ENCODE assay signal across 1 cellular context in the genomic region with DNA sequence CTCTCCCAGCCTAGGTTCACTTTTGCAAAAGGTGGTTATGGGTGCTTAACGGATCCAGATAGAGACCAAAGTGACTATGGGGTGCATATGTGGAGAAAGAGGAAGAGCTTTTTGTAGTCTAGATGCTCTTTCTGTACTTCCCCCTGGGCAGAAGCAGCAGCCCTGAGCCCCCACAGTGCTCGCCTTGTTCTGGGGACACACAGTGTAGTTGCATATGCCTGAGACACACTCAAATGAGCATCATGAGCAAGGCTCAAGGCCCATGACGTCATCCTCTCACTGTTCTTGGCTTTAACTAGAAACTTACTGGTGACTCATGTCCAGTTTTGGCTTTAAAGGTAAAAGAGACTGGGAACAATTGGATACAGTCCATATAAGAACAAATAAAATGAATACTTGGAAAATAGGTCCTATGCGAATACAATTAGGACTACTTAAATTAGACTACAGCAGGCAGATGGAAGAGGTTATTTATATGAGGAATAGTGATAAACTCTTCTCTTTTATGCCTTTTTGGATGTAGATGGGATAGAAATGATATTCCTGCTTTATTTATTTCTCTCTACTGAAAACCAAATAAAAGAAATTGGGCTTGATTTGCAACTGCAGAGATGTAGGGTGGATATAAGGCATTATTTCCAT.
TF ChIP-seq lines count a peak whose summit lies in the region.

No MANE protein-coding gene starts in this region.

TF ChIP-seq in GM23338, 12 proteins besides CTCF, POLR2A, EP300 and RAD21 (continued from another document):
- TF ChIP-seq ZNF114 (CRISPR knock-in tag; IDR thresholded peaks at IDR 0.05) (no peak), NANOG (IDR thresholded peaks at IDR 0.05; ENCODE audit: borderline replicate concordance) (no peak)
- TF ChIP-seq, protein P1, sequence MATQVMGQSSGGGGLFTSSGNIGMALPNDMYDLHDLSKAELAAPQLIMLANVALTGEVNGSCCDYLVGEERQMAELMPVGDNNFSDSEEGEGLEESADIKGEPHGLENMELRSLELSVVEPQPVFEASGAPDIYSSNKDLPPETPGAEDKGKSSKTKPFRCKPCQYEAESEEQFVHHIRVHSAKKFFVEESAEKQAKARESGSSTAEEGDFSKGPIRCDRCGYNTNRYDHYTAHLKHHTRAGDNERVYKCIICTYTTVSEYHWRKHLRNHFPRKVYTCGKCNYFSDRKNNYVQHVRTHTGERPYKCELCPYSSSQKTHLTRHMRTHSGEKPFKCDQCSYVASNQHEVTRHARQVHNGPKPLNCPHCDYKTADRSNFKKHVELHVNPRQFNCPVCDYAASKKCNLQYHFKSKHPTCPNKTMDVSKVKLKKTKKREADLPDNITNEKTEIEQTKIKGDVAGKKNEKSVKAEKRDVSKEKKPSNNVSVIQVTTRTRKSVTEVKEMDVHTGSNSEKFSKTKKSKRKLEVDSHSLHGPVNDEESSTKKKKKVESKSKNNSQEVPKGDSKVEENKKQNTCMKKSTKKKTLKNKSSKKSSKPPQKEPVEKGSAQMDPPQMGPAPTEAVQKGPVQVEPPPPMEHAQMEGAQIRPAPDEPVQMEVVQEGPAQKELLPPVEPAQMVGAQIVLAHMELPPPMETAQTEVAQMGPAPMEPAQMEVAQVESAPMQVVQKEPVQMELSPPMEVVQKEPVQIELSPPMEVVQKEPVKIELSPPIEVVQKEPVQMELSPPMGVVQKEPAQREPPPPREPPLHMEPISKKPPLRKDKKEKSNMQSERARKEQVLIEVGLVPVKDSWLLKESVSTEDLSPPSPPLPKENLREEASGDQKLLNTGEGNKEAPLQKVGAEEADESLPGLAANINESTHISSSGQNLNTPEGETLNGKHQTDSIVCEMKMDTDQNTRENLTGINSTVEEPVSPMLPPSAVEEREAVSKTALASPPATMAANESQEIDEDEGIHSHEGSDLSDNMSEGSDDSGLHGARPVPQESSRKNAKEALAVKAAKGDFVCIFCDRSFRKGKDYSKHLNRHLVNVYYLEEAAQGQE (IDR thresholded peaks at IDR 0.05; ENCODE audit: unreplicated experiment), result no peak
TF ChIP-seq in GM23338: peak in this region for 0.
